28 cellular contexts compared by ENCODE assay signal in the genomic region with DNA sequence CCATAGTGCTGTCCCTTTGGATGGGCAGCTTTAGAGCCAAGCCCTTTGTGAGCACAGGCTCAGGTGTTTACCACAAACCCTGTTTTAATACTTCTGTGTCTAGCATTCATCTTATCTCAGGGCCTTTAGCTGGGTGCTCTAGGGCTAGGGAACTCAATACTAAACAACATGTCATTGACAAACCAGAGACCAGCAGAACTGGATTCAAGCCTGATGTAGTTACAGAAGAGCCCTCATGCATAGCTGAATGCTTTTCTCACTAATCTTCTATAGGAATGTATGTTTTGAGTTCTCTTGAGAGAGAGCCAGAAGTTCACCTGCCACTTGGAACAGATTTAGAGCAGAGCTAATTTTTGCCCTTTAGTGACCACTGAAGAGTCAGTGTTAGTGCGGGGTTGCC.
"Had no signal": no experiment of that assay in that cellular context is flagged by ENCODE, and none has a peak within 500 bp of the region (broad histone marks: within the 10 kb centered on the region; RNA-seq: fewer than 3 reads in every experiment).

No MANE protein-coding gene starts in this region.

- H3K27me3 ChIP-seq: neural progenitor cell, pancreas, right lobe of liver, sigmoid colon, suprapubic skin, testis, tibial artery, transverse colon, upper lobe of right lung, uterus had no signal

- H3K36me3 ChIP-seq: neural progenitor cell, pancreas, prostate gland, right lobe of liver, sigmoid colon, suprapubic skin, tibial artery, transverse colon, upper lobe of right lung, uterus had no signal

- H2AFZ ChIP-seq: neural progenitor cell had no signal

- H3K4me3 ChIP-seq: neural progenitor cell, pancreas, prostate gland, right lobe of liver, sigmoid colon, suprapubic skin, testis, tibial artery, transverse colon, upper lobe of right lung, uterus had no signal

- H3K4me2 ChIP-seq: neural progenitor cell had no signal

- ATAC-seq: naive thymus-derived CD4-positive, alpha-beta T cell; natural killer cell; pancreas; right cardiac atrium; right lobe of liver; stimulated activated memory B cell treated with anti-CD40 and anti-IgM and Interleukin-4, amounts not matched to agents 10 μg/mL and 1 μg/mL and 100 μg/mL, for 72 hours; stimulated activated naive CD8-positive, alpha-beta T cell treated with anti-CD3 and anti-CD28 coated beads, Interleukin-15, amount 100 ng/mL, for 72 hours; stimulated activated naive CD8-positive, alpha-beta T cell treated with anti-CD3 and anti-CD28 coated beads, Interleukin-15, Interleukin-2, amounts not matched to agents 100 U/mL and 50 U/mL, for 24 hours; upper lobe of right lung had no signal

- H3K27ac ChIP-seq: neural progenitor cell, prostate gland, right lobe of liver, sigmoid colon, suprapubic skin, testis, tibial artery, transverse colon, upper lobe of right lung, uterus had no signal

- H3K9ac ChIP-seq: neural progenitor cell had no signal

- H3K9me3 ChIP-seq: pancreas, prostate gland, right lobe of liver, sigmoid colon, suprapubic skin, testis, tibial artery, transverse colon, upper lobe of right lung, uterus had no signal

- DNase-seq: naive thymus-derived CD4-positive, alpha-beta T cell; natural killer cell; occipital lobe; pancreas; posterior cingulate gyrus; retina; right cardiac atrium; right lobe of liver; sigmoid colon; small intestine; stimulated activated CD4-positive, alpha-beta T cell treated with anti-CD3 and anti-CD28 coated beads, Interleukin-15, amount 100 ng/mL, for 24 hours; stimulated activated CD4-positive, alpha-beta T cell treated with anti-CD3 and anti-CD28 coated beads, Interleukin-2, amount 100 ng/mL, for 24 hours; stimulated activated CD4-positive, alpha-beta T cell treated with anti-CD3 and anti-CD28 coated beads, Interleukin-2, amount 100 ng/mL, for 48 hours; stimulated activated CD4-positive, alpha-beta T cell treated with anti-CD3 and anti-CD28 coated beads, Interleukin-4, amount 100 ng/mL, for 4 hours; stimulated activated CD8-positive, alpha-beta memory T cell treated with anti-CD3 and anti-CD28 coated beads, Interleukin-4, amount 100 ng/mL, for 48 hours; stimulated activated naive CD4-positive, alpha-beta T cell; stimulated activated naive CD8-positive, alpha-beta T cell treated with anti-CD3 and anti-CD28 coated beads, Interleukin-15, amount 100 ng/mL, for 72 hours; stimulated activated naive CD8-positive, alpha-beta T cell treated with anti-CD3 and anti-CD28 coated beads, Interleukin-15, Interleukin-2, amounts not matched to agents 100 U/mL and 50 U/mL, for 24 hours; substantia nigra; testis; tibial artery; transverse colon; upper lobe of right lung; uterus had no signal

- H3K4me1 ChIP-seq: prostate gland, right lobe of liver, sigmoid colon, suprapubic skin, testis, tibial artery, transverse colon, upper lobe of right lung, uterus had no signal
